ENCODE assay signal across 8 cellular contexts in genomic region chr4:87543835-87544461, GRCh38. TPM values are rescaled to one million over a fixed set of nuclear protein-coding genes. Genes with fewer than 3 reads are reported as not detected.
DNase-seq lines count a peak whose midpoint lies in the region; ATAC-seq and TF ChIP-seq lines count a peak whose summit lies in the region.
"Had no signal": no experiment of that assay in that cellular context is flagged by ENCODE, and none has a peak within 500 bp of the region (broad histone marks: within the 10 kb centered on the region; RNA-seq: fewer than 3 reads in every experiment).

No MANE protein-coding gene starts in this region.

- intact Hi-C loops in OCI-LY7 (cut with micrococcal nuclease; ENCODE audit: unreplicated experiment): no loop called here
- intact Hi-C loops in CD4-positive, alpha-beta memory T cell (cut with micrococcal nuclease): no loop called here

- no peak overlapping the region for H3K27ac ChIP-seq in OCI-LY7 (ENCODE audit: low read depth, low read length, poor library complexity, severe bottlenecking)
- no peak overlapping the region for H3K27ac ChIP-seq in parathyroid adenoma
- H3K27ac ChIP-seq in CD4-positive, alpha-beta memory T cell (ENCODE audit: low read depth, low read length): no peak overlapping the region

- no peaks in the 10 kb centered on the region for H3K36me3 Mint-ChIP-seq in activated T-cell treated with anti-CD3 and anti-CD28 coated beads, Interleukin-2, amount 50 U/mL, for 24 hours (ENCODE audit: low read depth)
- H3K36me3 Mint-ChIP-seq in CD4-positive, alpha-beta memory T cell: no peaks in the 10 kb centered on the region

- no peaks in the 10 kb centered on the region for H3K4me1 Mint-ChIP-seq in activated T-cell treated with anti-CD3 and anti-CD28 coated beads, Interleukin-2, amount 50 U/mL, for 24 hours (ENCODE audit: low read depth)
- H3K4me1 Mint-ChIP-seq in CD4-positive, alpha-beta memory T cell: no peaks in the 10 kb centered on the region

- H3K4me3 ChIP-seq in OCI-LY7 (ENCODE audit: low read depth, low read length, poor library complexity, severe bottlenecking): no peak overlapping the region
- no peak overlapping the region for H3K4me3 ChIP-seq in parathyroid adenoma (ENCODE audit: low read depth, low read length)
- H3K4me3 ChIP-seq in CD4-positive, alpha-beta memory T cell (ENCODE audit: low read length in 2 of 2): no peak overlapping the region

- H3K4me1 ChIP-seq in OCI-LY7 (ENCODE audit: insufficient read depth, low read length, poor library complexity, severe bottlenecking): no peaks in the 10 kb centered on the region
- no peaks in the 10 kb centered on the region for H3K4me1 ChIP-seq in parathyroid adenoma
- no peaks in the 10 kb centered on the region for H3K4me1 ChIP-seq in CD4-positive, alpha-beta memory T cell (ENCODE audit: insufficient read depth, low read length)

- H3K36me3 ChIP-seq in OCI-LY7 (ENCODE audit: insufficient read depth, low read length): no peaks in the 10 kb centered on the region
- H3K36me3 ChIP-seq in parathyroid adenoma (ENCODE audit: control insufficient read depth, insufficient read depth, low read length): no peaks in the 10 kb centered on the region
- H3K36me3 ChIP-seq in CD4-positive, alpha-beta memory T cell (ENCODE audit: insufficient read depth, low read length): no peaks in the 10 kb centered on the region

- no peaks in the 10 kb centered on the region for H3K79me2 ChIP-seq in OCI-LY7 (ENCODE audit: insufficient read depth, low read depth, low read length)
- H3K79me2 ChIP-seq in parathyroid adenoma: no peaks in the 10 kb centered on the region

- H3K4me3 Mint-ChIP-seq in activated T-cell treated with anti-CD3 and anti-CD28 coated beads, Interleukin-2, amount 50 U/mL, for 24 hours: no peak overlapping the region
- no peak overlapping the region for H3K4me3 Mint-ChIP-seq in CD4-positive, alpha-beta memory T cell

- TF ChIP-seq CTCF in GM12873 (IDR thresholded peaks at IDR 0.05; ENCODE audit: insufficient read depth, low read depth, low read length, missing control alignments) (peak; percentile 6), OCI-LY7 (conservative IDR thresholded peaks at IDR 0.05; ENCODE audit: low read length) (0 out of 2 replicates have a peak, but pooled peaks have one; percentile 16), parathyroid adenoma (IDR thresholded peaks at IDR 0.05) (peak; percentile 41)

- H3K9me3 Mint-ChIP-seq in activated T-cell treated with anti-CD3 and anti-CD28 coated beads, Interleukin-2, amount 50 U/mL, for 24 hours: no peaks in the 10 kb centered on the region
- peaks cover 0 to 2% (median 0%) of the 10 kb centered on the region in 8 donors for H3K9me3 Mint-ChIP-seq in CD4-positive, alpha-beta memory T cell

- no TSS peak for BruUV-seq in OCI-LY7 (replicated peaks; lab: Mats Ljungman, UMichigan)

- no peaks in the 10 kb centered on the region for H3K27me3 ChIP-seq in parathyroid adenoma (ENCODE audit: control insufficient read depth, insufficient read depth, low read length)
- no peaks in the 10 kb centered on the region for H3K27me3 ChIP-seq in CD4-positive, alpha-beta memory T cell (ENCODE audit: insufficient read depth, low read length)

- H4K20me1 ChIP-seq in OCI-LY7 (ENCODE audit: insufficient read depth, low read length): no peaks in the 10 kb centered on the region

- H2AFZ ChIP-seq in OCI-LY7 (ENCODE audit: low read length) (no peak overlapping the region), parathyroid adenoma (no peak overlapping the region)

- DNase-seq in OCI-LY7 (ENCODE audit: low spot score) (no peak), DMS79 (lab: John Stamatoyannopoulos, UW) (no peak)
- DNase-seq in activated T-cell treated with anti-CD3 and anti-CD28 coated beads, Interleukin-2, amount 50 U/mL, for 24 hours: no peak
- no peak for DNase-seq in CD4-positive, alpha-beta memory T cell

- H3K4me2 ChIP-seq in OCI-LY7 (ENCODE audit: low read length): no peak overlapping the region
- no peak overlapping the region for H3K4me2 ChIP-seq in parathyroid adenoma (ENCODE audit: low read length)

- H3K9ac ChIP-seq in parathyroid adenoma: no peak overlapping the region

- H3K27me3 Mint-ChIP-seq in activated T-cell treated with anti-CD3 and anti-CD28 coated beads, Interleukin-2, amount 50 U/mL, for 24 hours: peaks cover 6% of the 10 kb centered on the region
- H3K27me3 Mint-ChIP-seq in CD4-positive, alpha-beta memory T cell: peaks cover 0 to 3% of the 10 kb centered on the region in 2 donors

- no peaks in the 10 kb centered on the region for H3K9me3 ChIP-seq in OCI-LY7 (ENCODE audit: low read length)
- no peaks in the 10 kb centered on the region for H3K9me3 ChIP-seq in parathyroid adenoma (ENCODE audit: control insufficient read depth, low read length)
- no peaks in the 10 kb centered on the region for H3K9me3 ChIP-seq in CD4-positive, alpha-beta memory T cell (ENCODE audit: control insufficient read depth in 1 of 2, low read length in 2 of 2)

- no peaks in the 10 kb centered on the region for H3K9me2 ChIP-seq in OCI-LY7 (ENCODE audit: insufficient read depth, low read length)

- H3K27ac Mint-ChIP-seq in activated T-cell treated with anti-CD3 and anti-CD28 coated beads, Interleukin-2, amount 50 U/mL, for 24 hours: no peak overlapping the region
- no peak overlapping the region for H3K27ac Mint-ChIP-seq in CD4-positive, alpha-beta memory T cell

- CTCF ChIA-PET in OCI-LY7 (lab: Charles Lee; ENCODE audit: unreplicated experiment): no interaction called here
- CTCF ChIA-PET in CD4-positive, alpha-beta memory T cell (lab: Charles Lee; ENCODE audit: partially characterized antibody): interaction anchor here (0.6 kb wide), 1 partner anchor 933 kb away, joined by 3 read pairs; no protein-coding TSS in a partner anchor

- ATAC-seq in esophagus mucosa: peak; percentile 66

- POLR2A ChIA-PET in OCI-LY7 (lab: Charles Lee): no interaction called here
- POLR2A ChIA-PET in CD4-positive, alpha-beta memory T cell (lab: Charles Lee; ENCODE audit: partially characterized antibody): no interaction called here

RNA-seq across cellular contexts. Expression of gene SPARCL1, which starts 14.8 kb away (rescaled TPM):
- not detected in 2 replicates for total RNA-seq in OCI-LY7 (2014; rRNA removed; shearing (Covaris generic))
- not detected in 2 replicates for total RNA-seq in OCI-LY7 (2022)
- total RNA-seq in esophagus mucosa: 31.0 TPM
- not detected for total RNA-seq in CD4-positive, alpha-beta memory T cell
- not detected for polyA plus RNA-seq in CD4-positive, alpha-beta memory T cell
- total RNA-seq: T-helper 1 cell treated with Interleukin-12 subunit alpha and Interleukin-12 subunit beta and Interleukin-4 antibody, amounts not matched to agents 30 ng/mL and 1 ng/mL, for 36 hours had no signal

Comparison
In these comparisons a context has a peak if more than half of its experiments do, and no peak if none do; other contexts are left out.
1. RNA of gene SPARCL1, which starts 14.8 kb away (total RNA-seq): 31.0 TPM in esophagus mucosa (single experiment); not detected in OCI-LY7 and not detected in CD4-positive, alpha-beta memory T cell; every median in the first group is over 10 times any median in the second.
2. Peak in every context shown above with its lines, with median percentiles within 50 percentile points of each other: CTCF ChIP-seq.